Comparison of ENCODE assay signal across 8 cellular contexts in the genomic region with DNA sequence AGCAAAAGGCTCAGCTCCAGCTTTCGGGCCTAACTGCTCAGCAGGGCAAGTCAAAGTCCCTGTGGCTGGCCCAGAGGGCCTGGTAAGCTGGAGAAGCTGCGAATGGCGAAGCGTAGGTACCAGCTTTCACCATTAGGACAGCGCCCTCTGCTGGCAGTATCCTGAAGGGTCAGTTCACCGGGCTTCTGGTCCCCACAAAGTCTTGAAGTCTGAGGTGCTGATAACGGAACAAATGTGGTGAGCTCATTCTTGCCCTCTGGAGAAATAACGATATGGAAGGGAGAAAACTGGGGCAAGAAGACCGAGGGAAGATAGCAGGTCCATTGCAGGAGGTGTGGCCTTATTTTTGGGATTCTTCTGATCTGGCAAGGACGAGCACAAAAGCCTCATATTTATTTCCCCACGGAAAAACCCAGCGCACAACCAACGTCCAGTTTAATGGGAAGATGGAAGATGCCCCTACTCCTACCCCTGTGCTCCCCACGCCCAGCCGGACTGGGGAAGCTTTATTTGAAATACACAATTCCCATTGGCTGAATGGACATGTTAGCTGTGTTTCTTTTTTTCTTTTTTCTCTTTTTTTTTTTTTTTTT. TPM values are rescaled to one million over a fixed set of nuclear protein-coding genes. Genes with fewer than 3 reads are reported as not detected.
DNase-seq lines count a peak whose midpoint lies in the region; ATAC-seq and TF ChIP-seq lines count a peak whose summit lies in the region.

No MANE protein-coding gene starts in this region.

- peak overlapping the region; percentile 2 for H3K9ac ChIP-seq in adipocyte (ENCODE audit: low read length)

- POLR2A ChIA-PET in HEK293T (lab: Yijun Ruan, JAX): interaction anchor here (0.8 to 2.5 kb wide), 5 partner anchors 9 to 66 kb away, joined by 3 to 22 read pairs (median 3); partner anchors contain the start of gene SHROOM1

- H3K27ac ChIP-seq in cardiac muscle cell: no peak overlapping the region

- ATAC-seq in HG03039 (IDR thresholded peaks at IDR 0.05; ENCODE audit: unreplicated experiment): no peak

- CTCF ChIA-PET in HEK293T (lab: Yijun Ruan, JAX): interaction anchor here (0.6 to 4.1 kb wide), 30 partner anchors 8 to 1230 kb away, joined by 3 to 40 read pairs (median 4); partner anchors contain the start of genes CCNI2, GDF9, KIF3A and SHROOM1

- H3K4me1 ChIP-seq in adipocyte (ENCODE audit: control insufficient read depth, insufficient read depth, low read length) (peaks cover 12% of the 10 kb centered on the region), cardiac muscle cell (ENCODE audit: low read depth) (peaks cover 6% of the 10 kb centered on the region)

- H3K9me3 ChIP-seq in adipocyte (ENCODE audit: control insufficient read depth, low read length) (no peaks in the 10 kb centered on the region), cardiac muscle cell (ENCODE audit: low read depth) (no peaks in the 10 kb centered on the region)

- DNase-seq in ELF-1 (ENCODE audit: low read depth, low spot score) (peak; percentile 94), HEK293T (ENCODE audit: extremely low spot score) (peak; percentile 86), NCI-H1105 treated with DMSO at 0.1 percent for 48 hours (lab: John Stamatoyannopoulos, UW) (peak; percentile 61), T follicular helper cell (ENCODE audit: low read depth) (peak; percentile 78), adipocyte (ENCODE audit: low read depth) (peak; percentile 96), cardiac muscle cell (ENCODE audit: low read depth in 1 of 2, low spot score in 1 of 2) (peak; percentile 93 to 96), pulmonary artery endothelial cell (ENCODE audit: low read depth, low spot score) (peak; percentile 69)

- peak; percentile 89 for TF ChIP-seq CTCF in cardiac muscle cell (IDR thresholded peaks at IDR 0.05; ENCODE audit: low read depth, low read length)

- H3K27me3 ChIP-seq in adipocyte (replicated peaks; ENCODE audit: control insufficient read depth, insufficient read depth, low read length): no peaks in the 10 kb centered on the region
- peaks cover 36% of the 10 kb centered on the region for H3K27me3 ChIP-seq in cardiac muscle cell

- H3K36me3 ChIP-seq in adipocyte (ENCODE audit: control insufficient read depth, insufficient read depth, low read length, severe bottlenecking): peaks cover 6% of the 10 kb centered on the region
- no peaks in the 10 kb centered on the region for H3K36me3 ChIP-seq in cardiac muscle cell

- no peak overlapping the region for H3K4me3 ChIP-seq in adipocyte (ENCODE audit: low read length)
- no peak overlapping the region for H3K4me3 ChIP-seq in cardiac muscle cell

TF ChIP-seq in HEK293T, 16 proteins besides CTCF, POLR2A, EP300 and RAD21:
- TF ChIP-seq FOXA1 (IDR thresholded peaks at IDR 0.05) (no peak), ZNF384 (IDR thresholded peaks at IDR 0.05) (no peak), CTBP1 (IDR thresholded peaks at IDR 0.05; ENCODE audit: borderline replicate concordance) (no peak), FOXK2 (IDR thresholded peaks at IDR 0.05) (no peak), L3MBTL2 (conservative IDR thresholded peaks at IDR 0.05) (no peak), LEF1 (IDR thresholded peaks at IDR 0.05; ENCODE audit: borderline replicate concordance) (no peak), SUZ12 (IDR thresholded peaks at IDR 0.05) (no peak), NFRKB (IDR thresholded peaks at IDR 0.05) (no peak)
TF ChIP-seq in HEK293T: peak in this region for 0.

RNA-seq across cellular contexts. Expression of gene SOWAHA, which starts 7.2 kb away (rescaled TPM):
- total RNA-seq in cardiac muscle cell (0.14 TPM in 1 of 2 replicates, not detected in the other), pulmonary artery endothelial cell (not detected in 2 replicates)
- polyA plus RNA-seq in cardiac muscle cell: not detected in 2 replicates

RNA-seq across cellular contexts. Expression of gene SHROOM1, which starts 10.2 kb away (rescaled TPM):
- total RNA-seq in cardiac muscle cell (8.1 and 9.8 TPM in 2 replicates), pulmonary artery endothelial cell (4.6 and 5.3 TPM in 2 replicates)
- 13.3 TPM in 2 replicates for polyA plus RNA-seq in cardiac muscle cell

RNA-seq across cellular contexts. Expression of gene SEPTIN8, which starts 43.2 kb away (rescaled TPM):
- total RNA-seq in cardiac muscle cell (41.0 and 51.9 TPM in 2 replicates), pulmonary artery endothelial cell (55.6 and 88.8 TPM in 2 replicates)
- 18.6 and 24.4 TPM in 2 replicates for polyA plus RNA-seq in cardiac muscle cell

RNA-seq across cellular contexts. Expression of gene GDF9, which starts 46.0 kb away (rescaled TPM):
- 0.14 and 0.45 TPM in 2 replicates for total RNA-seq in cardiac muscle cell
- 1.8 TPM in 1 of 2 replicates, not detected in the other for polyA plus RNA-seq in cardiac muscle cell
- 0.13 TPM in 1 of 2 replicates, not detected in the other for total RNA-seq in pulmonary artery endothelial cell

RNA-seq across cellular contexts. Expression of gene UQCRQ, which starts 46.2 kb away (rescaled TPM):
- total RNA-seq in cardiac muscle cell (97.0 and 217 TPM in 2 replicates), pulmonary artery endothelial cell (76.3 and 96.2 TPM in 2 replicates)
- 949 and 1,297 TPM in 2 replicates for polyA plus RNA-seq in cardiac muscle cell
